8 cellular contexts compared by ENCODE assay signal in the genomic region with DNA sequence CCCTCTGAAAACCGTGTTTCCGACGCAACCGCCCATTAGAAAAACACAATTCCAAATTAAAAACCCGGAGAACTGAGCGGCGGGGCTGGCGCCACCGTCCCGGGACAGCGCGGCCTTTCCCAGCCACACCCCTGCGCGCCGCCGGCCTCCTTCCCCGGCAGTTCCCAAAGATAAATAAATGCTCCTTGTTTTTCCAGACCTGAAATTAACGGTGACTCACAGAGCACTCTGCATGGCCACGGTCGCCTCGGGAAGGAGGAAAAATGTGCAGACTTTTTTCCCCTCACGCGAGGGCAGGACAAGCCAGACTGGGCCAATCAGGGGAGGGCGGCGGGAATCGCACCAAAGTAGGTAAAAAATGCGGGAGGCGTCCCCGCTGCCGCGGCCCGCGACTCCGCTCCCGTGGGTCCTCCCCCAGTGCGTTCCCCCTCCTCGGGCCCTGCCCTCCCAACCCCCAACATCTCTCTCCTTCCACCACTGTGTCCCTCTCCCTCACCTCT. TPM values are rescaled to one million over a fixed set of nuclear protein-coding genes. Genes with fewer than 3 reads are reported as not detected.
DNase-seq lines count a peak whose midpoint lies in the region; ATAC-seq and TF ChIP-seq lines count a peak whose summit lies in the region.

No MANE protein-coding gene starts in this region.

- 0 to 1% methylated on average over 35 to 37 of the region's 37 CpGs for WGBS in tibial nerve, 2 donors

- no peaks in the 10 kb centered on the region for H3K9me3 ChIP-seq in muscle layer of duodenum (ENCODE audit: control insufficient read depth in 1 of 2, low read length in 2 of 2)
- H3K9me3 ChIP-seq in tibial nerve: no peaks in the 10 kb centered on the region

- H3K27me3 ChIP-seq in muscle layer of duodenum (ENCODE audit: low read depth, low read length): no peaks in the 10 kb centered on the region
- H3K27me3 ChIP-seq in tibial nerve: no peaks in the 10 kb centered on the region

- TF ChIP-seq POLR2A in tibial nerve (IDR thresholded peaks at IDR 0.05): peak in 1 of 2 donors; percentile 67

- H3K27me3 Mint-ChIP-seq in activated T-cell treated with anti-CD3 and anti-CD28 coated beads, Interleukin-2, amount 50 U/mL, for 72 hours (ENCODE audit: low read depth): peaks cover 10% of the 10 kb centered on the region

- H3K27ac ChIP-seq in muscle layer of duodenum (ENCODE audit: low read length) (peak overlapping the region; percentile 90), tibial nerve (peak overlapping the region; percentile 91 to 99 (median 98))

- H3K9me3 Mint-ChIP-seq in activated T-cell treated with anti-CD3 and anti-CD28 coated beads, Interleukin-2, amount 50 U/mL, for 72 hours: no peaks in the 10 kb centered on the region

- H3K4me1 ChIP-seq in muscle layer of duodenum (ENCODE audit: control insufficient read depth in 1 of 2, insufficient read depth in 2 of 2, low read length in 2 of 2) (peaks cover 0 to 18% of the 10 kb centered on the region in 2 donors), tibial nerve (peaks cover 0 to 41% (median 7%) of the 10 kb centered on the region in 4 donors)

- H3K36me3 ChIP-seq in muscle layer of duodenum (ENCODE audit: control insufficient read depth in 1 of 2, insufficient read depth in 2 of 2, low read length in 2 of 2) (peaks cover 0 to 11% of the 10 kb centered on the region in 2 donors), tibial nerve (no peaks in the 10 kb centered on the region)

- DNase-seq in NCI-H2081 (lab: John Stamatoyannopoulos, UW): peak; percentile 48 to 64
- no peak for DNase-seq in NCI-H2081 treated with DMSO at 0.1 percent for 48 hours (lab: John Stamatoyannopoulos, UW)
- peak; percentile 74 for DNase-seq in NCI-H2227 (lab: John Stamatoyannopoulos, UW; ENCODE audit: unreplicated experiment)
- DNase-seq in activated T-cell treated with anti-CD3 and anti-CD28 coated beads, Interleukin-2, amount 50 U/mL, for 72 hours: peak in 1 of 2 donors; percentile 7
- peak; percentile 98 for DNase-seq in fibroblast of pulmonary artery (ENCODE audit: low read depth)
- peak; percentile 72 to 77 for DNase-seq in tibial nerve (ENCODE audit: low spot score in 2 of 2)

- TF ChIP-seq CTCF in fibroblast of pulmonary artery (IDR thresholded peaks at IDR 0.05; ENCODE audit: low read length, missing control alignments) (no peak), tibial nerve (IDR thresholded peaks at IDR 0.05) (peak in 1 of 5 experiments; percentile 17)

- H3K4me3 ChIP-seq in fibroblast of pulmonary artery (replicated peaks; ENCODE audit: low read depth, low read length): peak overlapping the region; percentile 68
- H3K4me3 ChIP-seq in muscle layer of duodenum (ENCODE audit: low read depth in 1 of 2, low read length in 2 of 2): peak overlapping the region; percentile 49 to 82
- H3K4me3 ChIP-seq in tibial nerve: peak overlapping the region; percentile 84 to 96 (median 91)

- no peak for ATAC-seq in activated T-cell treated with anti-CD3 and anti-CD28 coated beads, Interleukin-2, amount 50 U/mL, for 72 hours (replicated peaks in 1 of 2)
- no peak for ATAC-seq in HG03354 (IDR thresholded peaks at IDR 0.05; ENCODE audit: poor library complexity, severe bottlenecking, unreplicated experiment)

- no peak overlapping the region for H3K27ac Mint-ChIP-seq in activated T-cell treated with anti-CD3 and anti-CD28 coated beads, Interleukin-2, amount 50 U/mL, for 72 hours

- peak; percentile 65 to 85 for TF ChIP-seq EP300 in tibial nerve (IDR thresholded peaks at IDR 0.05)

- H3K4me1 Mint-ChIP-seq in activated T-cell treated with anti-CD3 and anti-CD28 coated beads, Interleukin-2, amount 50 U/mL, for 72 hours (ENCODE audit: low read depth): peaks cover 29% of the 10 kb centered on the region

- H3K4me3 Mint-ChIP-seq in activated T-cell treated with anti-CD3 and anti-CD28 coated beads, Interleukin-2, amount 50 U/mL, for 72 hours: peak overlapping the region; percentile 0 to 97

- peaks cover 5 to 7% of the 10 kb centered on the region in 2 donors for H3K36me3 Mint-ChIP-seq in activated T-cell treated with anti-CD3 and anti-CD28 coated beads, Interleukin-2, amount 50 U/mL, for 72 hours (ENCODE audit: insufficient read depth in 2 of 2)

RNA-seq across cellular contexts. Expression of a gene that starts 0.9 kb away (rescaled TPM):
- total RNA-seq in activated T-cell treated with anti-CD3 and anti-CD28 coated beads, Interleukin-2, amount 50 U/mL, for 72 hours: 10 to 100 TPM; 62.8 to 70.4 TPM
- total RNA-seq in tibial nerve: 100 to 1,000 TPM; 166 to 322 (median 242) TPM

RNA-seq across cellular contexts. Expression of a gene that starts 37.8 kb away (rescaled TPM):
- 1 to 10 TPM in 1 of 2 donors, under 1 TPM in 1; 0.23 to 1.2 TPM for total RNA-seq in activated T-cell treated with anti-CD3 and anti-CD28 coated beads, Interleukin-2, amount 50 U/mL, for 72 hours
- total RNA-seq in tibial nerve: 1 to 10 TPM in 1 of 4 donors, under 1 TPM in 2, not detected in 1; 0.39 to 5.9 (median 0.63) TPM
